Comparison of ENCODE assay signal across 27 cellular contexts in genomic region chr2:159256159-159256558, GRCh38. TPM values are rescaled to one million over a fixed set of nuclear protein-coding genes. Genes with fewer than 3 reads are reported as not detected.
DNase-seq lines count a peak whose midpoint lies in the region; ATAC-seq, FAIRE-seq and TF ChIP-seq lines count a peak whose summit lies in the region.
"Had no signal": no experiment of that assay in that cellular context is flagged by ENCODE, and none has a peak within 500 bp of the region (broad histone marks: within the 10 kb centered on the region; RNA-seq: fewer than 3 reads in every experiment).

No MANE protein-coding gene starts in this region.

- POLR2A ChIA-PET in AG04450 (lab: Yijun Ruan, JAX) = interaction anchor here (2.1 kb wide), 1 partner anchor 30 kb away, joined by 9 read pairs; the partner anchor contains the start of gene WDSUB1

- no peaks in the 10 kb centered on the region for H3K4me1 ChIP-seq in adrenal gland (replicated peaks in 1 of 2)
- H3K4me1 ChIP-seq: A549, foreskin keratinocyte had no signal

- no peak for TF ChIP-seq POLR2A in adrenal gland (IDR thresholded peaks at IDR 0.05)

- no peaks in the 10 kb centered on the region for H3K36me3 ChIP-seq in adrenal gland (replicated peaks in 1 of 2)
- H3K36me3 ChIP-seq: SJSA1 had no signal

- H3K4me3 ChIP-seq in AG04450 (ENCODE audit: low read depth, low read length) = no peak overlapping the region
- no peak overlapping the region for H3K4me3 ChIP-seq in astrocyte of the spinal cord (ENCODE audit: low read depth, low read length)
- no peak overlapping the region for H3K4me3 ChIP-seq in adrenal gland
- H3K4me3 ChIP-seq: A549, dorsolateral prefrontal cortex, K562, right atrium auricular region, SJSA1, spleen had no signal

- no peak for TF ChIP-seq CTCF in AG04450 (IDR thresholded peaks at IDR 0.05; ENCODE audit: low read depth, low read length)
- TF ChIP-seq CTCF in astrocyte of the spinal cord (IDR thresholded peaks at IDR 0.05; ENCODE audit: low read depth, low read length) = no peak
- TF ChIP-seq CTCF in adrenal gland (IDR thresholded peaks at IDR 0.05) = no peak

- H3K9me3 ChIP-seq in AG04450 (ENCODE audit: control insufficient read depth, insufficient read depth, low read length) = no peaks in the 10 kb centered on the region
- H3K9me3 ChIP-seq in adrenal gland (replicated peaks in 1 of 3) = no peaks in the 10 kb centered on the region
- H3K9me3 ChIP-seq: A549, right atrium auricular region, SJSA1, spleen had no signal

- in situ Hi-C loops in astrocyte of the spinal cord (cut with HindIII; ENCODE audit: low sequenced_read_pairs) = no loop called here

- H3K27me3 ChIP-seq in AG04450 (ENCODE audit: control insufficient read depth, insufficient read depth, low read length) (no peaks in the 10 kb centered on the region), adrenal gland (no peaks in the 10 kb centered on the region)
- H3K27me3 ChIP-seq: dorsolateral prefrontal cortex, foreskin keratinocyte, right atrium auricular region, SJSA1, spleen had no signal

- peak; percentile 8 for FAIRE-seq in GM19239 (lab: Jason Lieb, UNC)
- FAIRE-seq: A549, H1, K562 had no signal

- 41 to 75% (median 65%) methylated on average over 2 of the region's 2 CpGs for WGBS in adrenal gland, 4 donors

- H3K27ac ChIP-seq in AG04450 (ENCODE audit: low read depth, low read length) = no peak overlapping the region
- H3K27ac ChIP-seq in adrenal gland = no peak overlapping the region
- H3K27ac ChIP-seq: A549, C4-2B, foreskin keratinocyte, right atrium auricular region, SJSA1, spleen had no signal

- intact Hi-C loops in adrenal gland (cut with DNase I) (no loop called here), cardiac septum (cut with DNase I) (no loop called here)

- no peak for ATAC-seq in HG03135 (IDR thresholded peaks at IDR 0.05; ENCODE audit: unreplicated experiment)
- ATAC-seq in GM19035 (IDR thresholded peaks at IDR 0.05; ENCODE audit: unreplicated experiment) = no peak
- ATAC-seq: A549, foreskin keratinocyte, K562, left colon had no signal

- DNase-seq in AG04450 (ENCODE audit: low read depth, low spot score) (peak; percentile 67), GM19239 (ENCODE audit: insufficient read length, low spot score) (no peak), astrocyte of the spinal cord (ENCODE audit: low read depth, low spot score) (peak; percentile 28), fibroblast of the conjunctiva (ENCODE audit: low read depth) (peak; percentile 2), adrenal gland (no peak), cardiac septum (ENCODE audit: low spot score) (no peak)
- DNase-seq: activated CD4-positive, alpha-beta T cell treated with anti-CD3 and anti-CD28 coated beads, Interleukin-2, amount 50 U/mL, for 48 hours; activated naive CD4-positive, alpha-beta T cell treated with Interleukin-2 at 50 U/mL for 16 hours; dorsolateral prefrontal cortex; foreskin keratinocyte; left colon; mammary epithelial cell; NCI-H1417; NCI-H2029 treated with DMSO at 0.1 percent for 48 hours; NCI-H2227 treated with DMSO at 0.1 percent for 48 hours; NCI-H774; spleen; T-helper 1 cell; trophoblast cell had no signal

- CTCF ChIA-PET in AG04450 (lab: Charles Lee) = interaction anchor here (0.6 kb wide), 1 partner anchor 156 kb away, joined by 3 read pairs; no protein-coding TSS in a partner anchor

RNA-seq across cellular contexts. Expression of gene WDSUB1, which starts 30.3 kb away (rescaled TPM):
- polyA plus RNA-seq in AG04450 (2011; rRNA removed) = 6.8 and 7.6 TPM in 2 replicates
- 8.6 and 12.7 TPM in 2 replicates for polyA minus RNA-seq in AG04450 (2011; rRNA and poly(A)+ RNA removed)
- total RNA-seq in adrenal gland = 10 to 100 TPM in 3 of 8 donors, 1 to 10 TPM in 5; 5.5 to 16.5 (median 9.3) TPM
- polyA plus RNA-seq in adrenal gland = 10 to 100 TPM in 2 of 3 donors, 1 to 10 TPM in 1; 8.9 to 13.0 (median 12.0) TPM
- 8.6 TPM for total RNA-seq in cardiac septum

Comparison
In these comparisons a context has a peak if more than half of its experiments do, and no peak if none do; other contexts are left out.
1. DNase-seq: peak in AG04450 (single experiment), astrocyte of the spinal cord (single experiment) and fibroblast of the conjunctiva (single experiment); none in GM19239 (single experiment), adrenal gland (0 of 7) and cardiac septum (single experiment).